Comparison of ENCODE assay signal across 1 cellular context in the genomic region with DNA sequence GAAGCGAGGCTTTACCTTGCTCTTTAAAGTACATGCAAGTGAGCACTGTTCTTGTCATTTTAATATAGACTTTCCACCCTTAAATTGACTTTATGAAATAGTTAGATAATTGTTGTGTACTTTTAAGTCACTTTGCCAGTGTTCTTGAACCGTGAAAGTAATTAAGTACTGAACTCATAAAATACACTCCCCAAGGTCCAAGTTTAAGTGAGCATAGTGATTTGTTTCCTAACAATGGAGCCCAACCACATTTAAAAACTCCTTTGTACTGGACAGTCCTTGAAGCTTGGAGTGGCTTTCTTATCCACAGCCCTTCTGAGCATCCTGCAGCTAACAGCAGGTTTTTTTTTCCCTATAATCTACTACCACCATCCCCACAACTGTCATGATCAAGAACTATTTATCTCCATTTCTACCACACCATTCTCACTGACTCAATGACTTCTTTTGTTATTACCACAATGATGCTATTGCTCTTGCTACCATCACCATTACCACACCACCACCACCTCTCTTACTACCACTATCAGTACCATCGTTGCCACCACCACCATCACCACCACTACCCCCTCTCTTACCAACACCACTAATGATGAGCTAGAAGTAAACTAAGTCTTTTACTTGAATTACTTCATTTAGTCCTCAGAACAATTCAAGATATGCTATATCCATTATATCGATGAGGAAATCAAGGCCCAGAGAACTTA.
TF ChIP-seq lines count a peak whose summit lies in the region.

No MANE protein-coding gene starts in this region.

TF ChIP-seq in GM23338, 12 proteins besides CTCF, POLR2A, EP300 and RAD21 (continued from another document):
- TF ChIP-seq, protein P1, sequence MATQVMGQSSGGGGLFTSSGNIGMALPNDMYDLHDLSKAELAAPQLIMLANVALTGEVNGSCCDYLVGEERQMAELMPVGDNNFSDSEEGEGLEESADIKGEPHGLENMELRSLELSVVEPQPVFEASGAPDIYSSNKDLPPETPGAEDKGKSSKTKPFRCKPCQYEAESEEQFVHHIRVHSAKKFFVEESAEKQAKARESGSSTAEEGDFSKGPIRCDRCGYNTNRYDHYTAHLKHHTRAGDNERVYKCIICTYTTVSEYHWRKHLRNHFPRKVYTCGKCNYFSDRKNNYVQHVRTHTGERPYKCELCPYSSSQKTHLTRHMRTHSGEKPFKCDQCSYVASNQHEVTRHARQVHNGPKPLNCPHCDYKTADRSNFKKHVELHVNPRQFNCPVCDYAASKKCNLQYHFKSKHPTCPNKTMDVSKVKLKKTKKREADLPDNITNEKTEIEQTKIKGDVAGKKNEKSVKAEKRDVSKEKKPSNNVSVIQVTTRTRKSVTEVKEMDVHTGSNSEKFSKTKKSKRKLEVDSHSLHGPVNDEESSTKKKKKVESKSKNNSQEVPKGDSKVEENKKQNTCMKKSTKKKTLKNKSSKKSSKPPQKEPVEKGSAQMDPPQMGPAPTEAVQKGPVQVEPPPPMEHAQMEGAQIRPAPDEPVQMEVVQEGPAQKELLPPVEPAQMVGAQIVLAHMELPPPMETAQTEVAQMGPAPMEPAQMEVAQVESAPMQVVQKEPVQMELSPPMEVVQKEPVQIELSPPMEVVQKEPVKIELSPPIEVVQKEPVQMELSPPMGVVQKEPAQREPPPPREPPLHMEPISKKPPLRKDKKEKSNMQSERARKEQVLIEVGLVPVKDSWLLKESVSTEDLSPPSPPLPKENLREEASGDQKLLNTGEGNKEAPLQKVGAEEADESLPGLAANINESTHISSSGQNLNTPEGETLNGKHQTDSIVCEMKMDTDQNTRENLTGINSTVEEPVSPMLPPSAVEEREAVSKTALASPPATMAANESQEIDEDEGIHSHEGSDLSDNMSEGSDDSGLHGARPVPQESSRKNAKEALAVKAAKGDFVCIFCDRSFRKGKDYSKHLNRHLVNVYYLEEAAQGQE (IDR thresholded peaks at IDR 0.05; ENCODE audit: unreplicated experiment) = no peak
